Comparison of ENCODE assay signal across 1 cellular context in the genomic region with DNA sequence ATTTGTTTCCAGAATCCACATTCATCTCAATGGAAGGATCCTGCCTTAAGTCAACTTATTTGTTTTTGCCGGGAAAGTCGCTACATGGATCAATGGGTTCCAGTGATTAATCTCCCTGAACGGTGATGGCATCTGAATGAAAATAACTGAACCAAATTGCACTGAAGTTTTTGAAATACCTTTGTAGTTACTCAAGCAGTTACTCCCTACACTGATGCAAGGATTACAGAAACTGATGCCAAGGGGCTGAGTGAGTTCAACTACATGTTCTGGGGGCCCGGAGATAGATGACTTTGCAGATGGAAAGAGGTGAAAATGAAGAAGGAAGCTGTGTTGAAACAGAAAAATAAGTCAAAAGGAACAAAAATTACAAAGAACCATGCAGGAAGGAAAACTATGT.
TF ChIP-seq lines count a peak whose summit lies in the region.

No MANE protein-coding gene starts in this region.

TF ChIP-seq in IMR-90, 13 proteins besides CTCF, POLR2A, EP300 and RAD21:
- TF ChIP-seq FOS (IDR thresholded peaks at IDR 0.05; ENCODE audit: low read depth, low read length) (0 out of 2 replicates have a peak, but pooled peaks have one; percentile 20), CEBPB (IDR thresholded peaks at IDR 0.05; ENCODE audit: low read depth, low read length) (peak; percentile 84), MAZ (IDR thresholded peaks at IDR 0.05; ENCODE audit: borderline replicate concordance, low read depth, low read length) (no peak), NFE2L2 (IDR thresholded peaks at IDR 0.05; ENCODE audit: low read depth, low read length) (peak; percentile 37; the same call in 1 of the 2 replicates)
- TF ChIP-seq, protein P1, sequence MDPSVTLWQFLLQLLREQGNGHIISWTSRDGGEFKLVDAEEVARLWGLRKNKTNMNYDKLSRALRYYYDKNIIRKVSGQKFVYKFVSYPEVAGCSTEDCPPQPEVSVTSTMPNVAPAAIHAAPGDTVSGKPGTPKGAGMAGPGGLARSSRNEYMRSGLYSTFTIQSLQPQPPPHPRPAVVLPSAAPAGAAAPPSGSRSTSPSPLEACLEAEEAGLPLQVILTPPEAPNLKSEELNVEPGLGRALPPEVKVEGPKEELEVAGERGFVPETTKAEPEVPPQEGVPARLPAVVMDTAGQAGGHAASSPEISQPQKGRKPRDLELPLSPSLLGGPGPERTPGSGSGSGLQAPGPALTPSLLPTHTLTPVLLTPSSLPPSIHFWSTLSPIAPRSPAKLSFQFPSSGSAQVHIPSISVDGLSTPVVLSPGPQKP (IDR thresholded peaks at IDR 0.05; ENCODE audit: borderline replicate concordance, low read depth, low read length): no peak
